In genomic region chr2:28635251-28635650, GRCh38 we compare ENCODE assay signal across 16 cellular contexts.
A peak's percentile ranks its signal among the peaks of the same experiment; 100 is the strongest.
DNase-seq lines count a peak whose midpoint lies in the region; ATAC-seq, FAIRE-seq and TF ChIP-seq lines count a peak whose summit lies in the region.
"Had no signal": no experiment of that assay in that cellular context is flagged by ENCODE, and none has a peak within 500 bp of the region (broad histone marks: within the 10 kb centered on the region; RNA-seq: fewer than 3 reads in every experiment).

No MANE protein-coding gene starts in this region.

- no peak for FAIRE-seq in pancreas (lab: Jason Lieb, UNC)
- FAIRE-seq: GM18507 had no signal

- intact Hi-C loops in left ventricle myocardium inferior (cut with micrococcal nuclease) = no loop called here
- intact Hi-C loops in pancreas (cut with DNase I) = no loop called here
- intact Hi-C loops in uterus (cut with DNase I; ENCODE audit: low total_unique reads) = no loop called here
- intact Hi-C loops in spleen (cut with DNase I; ENCODE audit: low total_unique reads) = no loop called here

- no peak overlapping the region for H3K4me3 Mint-ChIP-seq in chondrocyte (ENCODE audit: unreplicated experiment)
- H3K4me3 Mint-ChIP-seq: activated T-cell treated with anti-CD3 and anti-CD28 coated beads, Interleukin-2, amount 50 U/mL, for 4 hours; CD4-positive, alpha-beta T cell; H9 had no signal

- TF ChIP-seq POLR2A in uterus (IDR thresholded peaks at IDR 0.05) (peak in 1 of 2 donors; percentile 22), spleen (IDR thresholded peaks at IDR 0.05) (no peak)

- WGBS in pancreas, 2 donors = 12% methylated on average over 2 of the region's 2 CpGs
- 68 to 90% (median 87%) methylated on average over 2 of the region's 2 CpGs for WGBS in spleen, 5 donors
- 77% methylated on average over 2 of the region's 2 CpGs for WGBS in SK-N-SH (ENCODE audit: low lambda C conversion rate)

- H3F3A ChIP-seq in SK-N-SH (replicated peaks; ENCODE audit: insufficient read depth) = no peaks in the 10 kb centered on the region

- H3K4me1 Mint-ChIP-seq in chondrocyte (ENCODE audit: low read depth) = peaks cover 79% of the 10 kb centered on the region

- no peaks in the 10 kb centered on the region for H3K36me3 ChIP-seq in left ventricle myocardium inferior
- H3K36me3 ChIP-seq in pancreas = no peaks in the 10 kb centered on the region
- no peaks in the 10 kb centered on the region for H3K36me3 ChIP-seq in uterus
- H3K36me3 ChIP-seq in spleen = peaks cover 0 to 39% (median 0%) of the 10 kb centered on the region in 6 donors
- H3K36me3 ChIP-seq in SK-N-SH (replicated peaks in 1 of 2; ENCODE audit: control insufficient read depth in 1 of 2, insufficient read depth in 2 of 2, low read length in 1 of 2) = no peaks in the 10 kb centered on the region

- DNase-seq in chondrocyte (ENCODE audit: low spot score) (no peak), left ventricle myocardium inferior (no peak), pancreas (no peak), uterus (peak in 1 of 2 donors; percentile 85), spleen (no peak), SK-N-SH (no peak)
- DNase-seq: activated CD4-positive, alpha-beta T cell treated with anti-CD3 and anti-CD28 coated beads for 48 hours; activated T-cell treated with anti-CD3 and anti-CD28 coated beads, Interleukin-2, amount 50 U/mL, for 4 hours; CD4-positive, alpha-beta T cell; effector memory CD4-positive, alpha-beta T cell; H9; stimulated activated naive CD8-positive, alpha-beta T cell treated with anti-CD3 and anti-CD28 coated beads, Interleukin-15, Interleukin-2, amounts not matched to agents 100 U/mL and 50 U/mL, for 24 hours; T-helper 1 cell had no signal

- H3K27ac Mint-ChIP-seq in chondrocyte (ENCODE audit: unreplicated experiment) = peak overlapping the region; percentile 99
- H3K27ac Mint-ChIP-seq: CD4-positive, alpha-beta T cell; H9 had no signal

- no peak for TF ChIP-seq CTCF in chondrocyte (IDR thresholded peaks at IDR 0.05)
- TF ChIP-seq CTCF in left ventricle myocardium inferior (IDR thresholded peaks at IDR 0.05; ENCODE audit: borderline replicate concordance) = no peak
- TF ChIP-seq CTCF in pancreas (IDR thresholded peaks at IDR 0.05) = no peak
- peak in 1 of 4 experiments; percentile 3 for TF ChIP-seq CTCF in uterus (IDR thresholded peaks at IDR 0.05)
- TF ChIP-seq CTCF in spleen (IDR thresholded peaks at IDR 0.05 in 8 of 11, conservative IDR thresholded peaks at IDR 0.05 in 3 of 11) = no peak
- no peak for TF ChIP-seq CTCF in SK-N-SH (IDR thresholded peaks at IDR 0.05)

- CTCF ChIA-PET in SK-N-SH (lab: Yijun Ruan, JAX) = interaction anchor here (1.2 to 2.0 kb wide), 3 partner anchors 12 to 69 kb away, joined by 3 to 7 read pairs (median 5); no protein-coding TSS in a partner anchor

- no peaks in the 10 kb centered on the region for H4K20me1 ChIP-seq in SK-N-SH (ENCODE audit: insufficient read depth)

- H3K4me2 ChIP-seq in SK-N-SH = no peak overlapping the region

- ATAC-seq in pancreas = peak; percentile 47 to 75 (median 60)
- ATAC-seq in GM19467 (IDR thresholded peaks at IDR 0.05; ENCODE audit: unreplicated experiment) = no peak
- ATAC-seq: activated T-cell treated with anti-CD3 and anti-CD28 coated beads, Interleukin-2, amount 50 U/mL, for 4 hours; stimulated activated naive CD8-positive, alpha-beta T cell treated with anti-CD3 and anti-CD28 coated beads, Interleukin-15, Interleukin-2, amounts not matched to agents 100 U/mL and 50 U/mL, for 24 hours had no signal

- TF ChIP-seq RAD21 in SK-N-SH (IDR thresholded peaks at IDR 0.05; ENCODE audit: low read length) = no peak

- peaks cover 39% of the 10 kb centered on the region for H3K4me1 ChIP-seq in left ventricle myocardium inferior
- peaks cover 0 to 10% (median 3%) of the 10 kb centered on the region in 3 donors for H3K4me1 ChIP-seq in pancreas
- H3K4me1 ChIP-seq in uterus = peaks cover 21 to 22% of the 10 kb centered on the region in 2 donors
- no peaks in the 10 kb centered on the region for H3K4me1 ChIP-seq in spleen
- H3K4me1 ChIP-seq in SK-N-SH (ENCODE audit: control insufficient read depth in 1 of 2, insufficient read depth in 2 of 2, low read depth in 1 of 2, low read length in 1 of 2) = peaks cover 0 to 5% of the 10 kb centered on the region in 2 experiments; a peak in 2 of 4 replicates
- H3K4me1 ChIP-seq: parathyroid adenoma had no signal

- H3K9me3 Mint-ChIP-seq in chondrocyte (ENCODE audit: low read depth) = no peaks in the 10 kb centered on the region
- H3K9me3 Mint-ChIP-seq: activated T-cell treated with anti-CD3 and anti-CD28 coated beads, Interleukin-2, amount 50 U/mL, for 4 hours; CD4-positive, alpha-beta T cell; H9 had no signal

- TF ChIP-seq EP300 in SK-N-SH (IDR thresholded peaks at IDR 0.05; ENCODE audit: borderline replicate concordance in 1 of 2, low read depth in 1 of 2, low read length in 1 of 2) = no peak

- no peaks in the 10 kb centered on the region for H3K36me3 Mint-ChIP-seq in chondrocyte (ENCODE audit: low read depth)

- H3K9me2 ChIP-seq in SK-N-SH = no peaks in the 10 kb centered on the region

- H2AFZ ChIP-seq in SK-N-SH (ENCODE audit: low read depth) = no peak overlapping the region
- H2AFZ ChIP-seq: parathyroid adenoma had no signal

- POLR2A ChIA-PET in SK-N-SH (lab: Yijun Ruan, JAX) = no interaction called here

- H3K4me3 ChIP-seq in left ventricle myocardium inferior (no peak overlapping the region), pancreas (no peak overlapping the region), uterus (no peak overlapping the region), spleen (no peak overlapping the region), SK-N-SH (ENCODE audit: low read depth in 2 of 2, low read length in 1 of 2) (no peak overlapping the region)

- H3K9ac ChIP-seq in SK-N-SH = no peak overlapping the region
- H3K9ac ChIP-seq: parathyroid adenoma had no signal

- H3K79me2 ChIP-seq in SK-N-SH (ENCODE audit: insufficient read depth) = no peaks in the 10 kb centered on the region
- H3K79me2 ChIP-seq: parathyroid adenoma had no signal

- H3K27me3 Mint-ChIP-seq in chondrocyte (ENCODE audit: low read depth) = no peaks in the 10 kb centered on the region
- H3K27me3 Mint-ChIP-seq: CD4-positive, alpha-beta T cell had no signal

- peak overlapping the region; percentile 82 for H3K27ac ChIP-seq in left ventricle myocardium inferior (replicated peaks)
- peak overlapping the region in 3 of 4 donors; percentile 13 to 81 (median 37) for H3K27ac ChIP-seq in pancreas
- peak overlapping the region; percentile 90 to 98 for H3K27ac ChIP-seq in uterus
- peak overlapping the region in 4 of 8 donors; percentile 18 to 69 (median 52) for H3K27ac ChIP-seq in spleen
- no peak overlapping the region for H3K27ac ChIP-seq in SK-N-SH (ENCODE audit: low read depth in 2 of 2, low read length in 1 of 2)
- H3K27ac ChIP-seq: parathyroid adenoma had no signal

- H3K27me3 ChIP-seq in left ventricle myocardium inferior (ENCODE audit: low read depth) (no peaks in the 10 kb centered on the region), pancreas (no peaks in the 10 kb centered on the region), uterus (no peaks in the 10 kb centered on the region), spleen (replicated peaks in 1 of 7) (no peaks in the 10 kb centered on the region), SK-N-SH (ENCODE audit: insufficient read depth) (no peaks in the 10 kb centered on the region)

- H3K9me3 ChIP-seq in left ventricle myocardium inferior (replicated peaks) (no peaks in the 10 kb centered on the region), pancreas (no peaks in the 10 kb centered on the region), uterus (no peaks in the 10 kb centered on the region), spleen (no peaks in the 10 kb centered on the region), SK-N-SH (no peaks in the 10 kb centered on the region)

TF ChIP-seq in SK-N-SH, 30 proteins besides CTCF, POLR2A, EP300 and RAD21:
- no peak for TF ChIP-seq SMC3 (IDR thresholded peaks at IDR 0.05; ENCODE audit: low read depth, low read length)
- no peak for TF ChIP-seq PBX3 (IDR thresholded peaks at IDR 0.05)
- TF ChIP-seq GABPA (IDR thresholded peaks at IDR 0.05; ENCODE audit: low read depth) = no peak
- no peak for TF ChIP-seq JUND (IDR thresholded peaks at IDR 0.05)
- TF ChIP-seq USF1 (IDR thresholded peaks at IDR 0.05; ENCODE audit: borderline replicate concordance, low read depth) = no peak
- TF ChIP-seq FOXM1 (IDR thresholded peaks at IDR 0.05; ENCODE audit: low read depth) = no peak
- TF ChIP-seq GATA2 (CRISPR knock-in tag; IDR thresholded peaks at IDR 0.05) = no peak
- no peak for TF ChIP-seq RXRA (IDR thresholded peaks at IDR 0.05; ENCODE audit: borderline replicate concordance, low read depth)
- TF ChIP-seq MAX (IDR thresholded peaks at IDR 0.05; ENCODE audit: low read depth) = no peak
TF ChIP-seq in SK-N-SH: peak in this region for 0.

Comparison
In these comparisons a context has a peak if more than half of its experiments do, and no peak if none do; other contexts are left out.
1. H3K27ac ChIP-seq: peak in left ventricle myocardium inferior (single experiment), pancreas (3 of 4) and uterus (2 of 2); none in SK-N-SH (0 of 2).